Comparison of ENCODE assay signal across 1 cellular context in genomic region chr21:34877485-34878128, GRCh38.
TF ChIP-seq lines count a peak whose summit lies in the region.

No MANE protein-coding gene starts in this region.

TF ChIP-seq in WTC11, 78 proteins besides CTCF, POLR2A, EP300 and RAD21 (continued from another document):
- no peak for TF ChIP-seq ERG (CRISPR knock-in tag; IDR thresholded peaks at IDR 0.05)
- TF ChIP-seq SP1 (CRISPR knock-in tag; conservative IDR thresholded peaks at IDR 0.05): no peak
- TF ChIP-seq GABPB1 (CRISPR knock-in tag; IDR thresholded peaks at IDR 0.05): no peak
- TF ChIP-seq ATF2 (CRISPR knock-in tag; IDR thresholded peaks at IDR 0.05; ENCODE audit: borderline replicate concordance, low read depth): no peak
